In the genomic region with DNA sequence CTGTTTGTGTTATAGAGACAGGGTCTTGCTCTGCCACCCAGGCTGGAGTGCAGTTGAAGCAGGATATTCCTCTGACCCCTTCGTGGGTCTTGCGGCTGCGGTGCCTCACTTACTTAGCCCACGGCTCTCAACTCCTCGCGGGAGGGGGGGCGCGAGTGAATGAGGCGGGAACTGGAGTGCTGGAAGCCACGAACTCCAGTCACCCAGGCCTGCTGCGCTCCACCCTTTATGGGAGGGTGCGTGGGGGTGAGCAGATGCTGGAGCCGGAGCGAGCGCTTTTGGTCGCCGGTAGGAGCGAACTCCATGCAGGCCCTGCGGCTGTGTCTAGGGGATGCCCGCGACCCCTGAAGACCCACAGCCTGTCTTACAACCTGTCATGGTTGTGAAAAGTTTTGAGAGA, we compare ENCODE assay signal across 2 cellular contexts.
TF ChIP-seq lines count a peak whose summit lies in the region.

No MANE protein-coding gene starts in this region.

TF ChIP-seq in HEK293, 187 proteins besides CTCF, POLR2A, EP300 and RAD21:
- TF ChIP-seq SCRT2 (tag by site-specific recombination; IDR thresholded peaks at IDR 0.05), result no peak
- TF ChIP-seq ZBTB6 (tag by site-specific recombination; IDR thresholded peaks at IDR 0.05), result 0 out of 2 replicates have a peak, but pooled peaks have one; percentile 40

TF ChIP-seq in K562, 482 proteins besides CTCF, POLR2A, EP300 and RAD21:
- peak; percentile 60; the same call in 1 of the 2 replicates for TF ChIP-seq RBFOX2 (IDR thresholded peaks at IDR 0.05; ENCODE audit: low read depth, low read length)
- no peak for TF ChIP-seq POLR2B (IDR thresholded peaks at IDR 0.05; ENCODE audit: low read depth, partially characterized antibody)
- no peak for TF ChIP-seq SIX5 (IDR thresholded peaks at IDR 0.05; ENCODE audit: borderline replicate concordance in 1 of 2, insufficient read depth in 1 of 2, low read depth in 1 of 2, low read length in 2 of 2)
- TF ChIP-seq ZNF165 (CRISPR knock-in tag; IDR thresholded peaks at IDR 0.05; ENCODE audit: borderline replicate concordance), result no peak
- TF ChIP-seq ZBTB33 (CRISPR knock-in tag; IDR thresholded peaks at IDR 0.05), result peak; percentile 87
- no peak for TF ChIP-seq RBM22 (IDR thresholded peaks at IDR 0.05; ENCODE audit: low read depth, low read length, poor library complexity, severe bottlenecking)
- TF ChIP-seq SRSF3 (IDR thresholded peaks at IDR 0.05; ENCODE audit: insufficient read depth, low read length), result no peak
- no peak for TF ChIP-seq STAT5B (CRISPR knock-in tag; IDR thresholded peaks at IDR 0.05)
- no peak for TF ChIP-seq ZNF408 (CRISPR knock-in tag; IDR thresholded peaks at IDR 0.05; ENCODE audit: low read depth)
- no peak for TF ChIP-seq PRDM10 (IDR thresholded peaks at IDR 0.05; ENCODE audit: partially characterized antibody)
- no peak for TF ChIP-seq SNRNP70 (optimal IDR thresholded peaks at IDR 0.05; ENCODE audit: low read depth, low read length)
- TF ChIP-seq U2AF1 (optimal IDR thresholded peaks at IDR 0.05; ENCODE audit: low read depth, low read length), result no peak
- no peak for TF ChIP-seq MECOM (CRISPR knock-in tag; IDR thresholded peaks at IDR 0.05)
- TF ChIP-seq, protein P1, sequence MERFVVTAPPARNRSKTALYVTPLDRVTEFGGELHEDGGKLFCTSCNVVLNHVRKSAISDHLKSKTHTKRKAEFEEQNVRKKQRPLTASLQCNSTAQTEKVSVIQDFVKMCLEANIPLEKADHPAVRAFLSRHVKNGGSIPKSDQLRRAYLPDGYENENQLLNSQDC (CRISPR knock-in tag; IDR thresholded peaks at IDR 0.05), result no peak
- no peak for TF ChIP-seq ZNF785 (CRISPR knock-in tag; IDR thresholded peaks at IDR 0.05)
- no peak for TF ChIP-seq MCM3 (IDR thresholded peaks at IDR 0.05)
- 0 out of 2 replicates have a peak, but pooled peaks have one; percentile 23 for TF ChIP-seq POLR2G (IDR thresholded peaks at IDR 0.05; ENCODE audit: low read depth, low read length)
- no peak for TF ChIP-seq PPARD (CRISPR knock-in tag; IDR thresholded peaks at IDR 0.05)
TF ChIP-seq in K562: peak in this region for 3.
